Comparison of ENCODE assay signal across 31 cellular contexts in the genomic region with DNA sequence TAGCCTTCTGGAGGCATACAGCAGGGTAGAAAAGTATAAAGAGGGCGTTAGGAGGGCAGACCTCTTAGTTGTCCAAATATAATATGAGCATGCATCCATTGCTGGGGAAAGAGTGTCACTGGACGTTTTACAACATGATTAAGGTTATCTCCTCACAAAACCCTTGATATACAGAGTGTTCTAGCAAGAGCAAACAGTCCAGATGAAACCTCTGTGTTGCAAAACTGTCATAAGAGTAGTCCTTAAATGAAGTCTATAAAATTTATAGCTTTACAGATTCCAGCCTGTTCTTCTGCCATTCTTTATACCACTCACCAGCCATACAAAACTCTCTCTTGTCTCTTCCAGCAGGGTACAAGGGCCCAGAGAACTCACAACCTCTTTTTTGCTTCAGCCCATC. TPM values are rescaled to one million over a fixed set of nuclear protein-coding genes. Genes with fewer than 3 reads are reported as not detected.
"Had no signal": no experiment of that assay in that cellular context is flagged by ENCODE, and none has a peak within 500 bp of the region (broad histone marks: within the 10 kb centered on the region; RNA-seq: fewer than 3 reads in every experiment).

No MANE protein-coding gene starts in this region.

- H3K27me3 Mint-ChIP-seq: activated B cell treated with CpG ODN at 0.5 μM for 24 hours; activated CD4-positive, alpha-beta memory T cell treated with anti-CD3 and anti-CD28 coated beads for 36 hours; activated naive CD8-positive, alpha-beta T cell; activated naive CD8-positive, alpha-beta T cell treated with anti-CD3 and anti-CD28 coated beads, Interleukin-2, amount 50 U/mL, for 24 hours had no signal

- DNase-seq: activated B cell treated with CpG ODN at 0.5 μM for 24 hours; activated CD4-positive, alpha-beta memory T cell treated with anti-CD3 and anti-CD28 coated beads for 36 hours; activated CD4-positive, alpha-beta T cell treated with anti-CD3 and anti-CD28 coated beads for 4 hours; activated CD4-positive, alpha-beta T cell treated with anti-CD3 and anti-CD28 coated beads, Interleukin-2, amount 50 U/mL, for 1 hour; activated CD4-positive, CD25-positive, alpha-beta regulatory T cell treated with anti-CD3 and anti-CD28 coated beads, Interleukin-2, amount 50 U/mL, for 72 hours; activated CD8-positive, alpha-beta memory T cell treated with anti-CD3 and anti-CD28 coated beads, Interleukin-2, amount 50 U/mL, for 4 hours; activated effector memory CD4-positive, alpha-beta T cell treated with Interleukin-2 at 50 U/mL for 16 hours; activated naive CD4-positive, alpha-beta T cell treated with anti-CD3 and anti-CD28 coated beads, Interleukin-2, amount 10 ng/mL, durations not matched to agents 7 days and 5 days; activated naive CD8-positive, alpha-beta T cell treated with anti-CD3 and anti-CD28 coated beads, Interleukin-2, amount 50 U/mL, for 24 hours; activated T-cell treated with anti-CD3 and anti-CD28 coated beads for 4 hours; activated T-cell treated with anti-CD3 and anti-CD28 coated beads, Interleukin-2, amount 50 U/mL, for 48 hours; anterior cingulate cortex; Kasumi-1; KG1; MV-4-11; NCI-H1092; NCI-H1436 treated with DMSO at 0.1 percent for 48 hours; NCI-H1694 treated with DMSO at 0.1 percent for 48 hours; NCI-H2029; NCI-H345; NCI-H524 treated with DMSO at 0.1 percent for 48 hours; SHP77; SJCRH30 had no signal

- H3K4me1 ChIP-seq: SJCRH30 had no signal

- H3K27ac Mint-ChIP-seq: activated B cell treated with CpG ODN at 0.5 μM for 24 hours; activated CD4-positive, alpha-beta memory T cell treated with anti-CD3 and anti-CD28 coated beads for 36 hours; activated naive CD4-positive, alpha-beta T cell treated with anti-CD3 and anti-CD28 coated beads, Interleukin-2, amount 10 ng/mL, durations not matched to agents 7 days and 5 days; activated naive CD8-positive, alpha-beta T cell; activated naive CD8-positive, alpha-beta T cell treated with anti-CD3 and anti-CD28 coated beads, Interleukin-2, amount 50 U/mL, for 24 hours; T-helper 2 cell treated with Interferon-gamma antibody and Interleukin-4, amounts not matched to agents 5 μg/mL and 100 μg/mL, for 36 hours had no signal

- H3K27ac ChIP-seq: cardiac muscle cell, SJCRH30, SK-N-MC had no signal

- H3K27me3 ChIP-seq: cardiac muscle cell, SJCRH30 had no signal

- H3K9me3 Mint-ChIP-seq: activated B cell treated with CpG ODN at 0.5 μM for 24 hours; activated CD4-positive, alpha-beta memory T cell treated with anti-CD3 and anti-CD28 coated beads for 36 hours; activated naive CD4-positive, alpha-beta T cell treated with anti-CD3 and anti-CD28 coated beads, Interleukin-2, amount 10 ng/mL, durations not matched to agents 7 days and 5 days; activated naive CD8-positive, alpha-beta T cell treated with anti-CD3 and anti-CD28 coated beads, Interleukin-2, amount 50 U/mL, for 24 hours; T-helper 2 cell treated with Interferon-gamma antibody and Interleukin-4, amounts not matched to agents 5 μg/mL and 100 μg/mL, for 36 hours had no signal

- H3K4me3 ChIP-seq: cardiac muscle cell, SJCRH30, SK-N-MC had no signal

- ATAC-seq: activated naive CD8-positive, alpha-beta T cell treated with anti-CD3 and anti-CD28 coated beads, Interleukin-2, amount 50 U/mL, for 24 hours; Panc1 had no signal

- H3K9me3 ChIP-seq: SJCRH30 had no signal

- H3K4me3 Mint-ChIP-seq: activated B cell treated with CpG ODN at 0.5 μM for 24 hours; activated CD4-positive, alpha-beta memory T cell treated with anti-CD3 and anti-CD28 coated beads for 36 hours; activated naive CD4-positive, alpha-beta T cell treated with anti-CD3 and anti-CD28 coated beads, Interleukin-2, amount 10 ng/mL, durations not matched to agents 7 days and 5 days; activated naive CD8-positive, alpha-beta T cell; activated naive CD8-positive, alpha-beta T cell treated with anti-CD3 and anti-CD28 coated beads, Interleukin-2, amount 50 U/mL, for 24 hours; T-helper 2 cell treated with Interferon-gamma antibody and Interleukin-4, amounts not matched to agents 5 μg/mL and 100 μg/mL, for 36 hours had no signal

RNA-seq across cellular contexts. Expression of gene SMCO3, which starts 32.4 kb away (rescaled TPM):
- total RNA-seq: activated B cell treated with CpG ODN at 0.5 μM for 24 hours; activated CD4-positive, alpha-beta memory T cell treated with anti-CD3 and anti-CD28 coated beads for 36 hours; cardiac muscle cell; NCI-H460; RPMI7951; SJCRH30; T-helper 1 cell treated with Interleukin-12 subunit alpha and Interleukin-12 subunit beta and Interleukin-4 antibody, amounts not matched to agents 30 ng/mL and 1 ng/mL, for 36 hours had no signal
